ENCODE assay signal across 12 cellular contexts in the genomic region with DNA sequence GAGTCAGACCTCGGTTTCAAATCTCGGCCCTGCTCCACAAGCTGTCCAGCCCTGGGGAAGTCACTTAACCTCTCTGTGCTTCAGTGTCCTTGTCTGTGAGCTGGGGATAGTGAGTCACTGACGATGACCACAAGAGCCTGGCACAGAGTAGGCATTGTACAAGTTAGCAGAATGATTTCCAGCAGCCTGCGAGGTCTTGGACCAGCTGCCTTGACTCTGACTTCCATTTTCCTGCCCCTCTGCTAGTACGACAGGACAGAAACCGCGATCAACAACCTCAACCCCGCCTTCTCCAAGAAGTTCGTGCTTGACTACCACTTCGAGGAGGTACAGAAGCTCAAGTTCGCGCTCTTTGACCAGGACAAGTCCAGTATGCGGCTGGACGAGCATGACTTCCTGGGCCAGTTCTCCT. TPM values are rescaled to one million over a fixed set of nuclear protein-coding genes. Genes with fewer than 3 reads are reported as not detected.
DNase-seq lines count a peak whose midpoint lies in the region; ATAC-seq, FAIRE-seq and TF ChIP-seq lines count a peak whose summit lies in the region.
"Had no signal": no experiment of that assay in that cellular context is flagged by ENCODE, and none has a peak within 500 bp of the region (broad histone marks: within the 10 kb centered on the region; RNA-seq: fewer than 3 reads in every experiment).

No MANE protein-coding gene starts in this region.

- peak overlapping the region; percentile 34 for H3K27ac Mint-ChIP-seq in stimulated activated effector memory CD8-positive, alpha-beta T cell treated with anti-CD3 and anti-CD28 coated beads, Interleukin-12 subunit alpha, Interleukin-12 subunit beta, amount 100 ng/mL, for 72 hours

- H3K4me3 Mint-ChIP-seq in stimulated activated effector memory CD8-positive, alpha-beta T cell treated with anti-CD3 and anti-CD28 coated beads, Interleukin-12 subunit alpha, Interleukin-12 subunit beta, amount 100 ng/mL, for 72 hours: no peak overlapping the region
- H3K4me3 Mint-ChIP-seq: activated T-cell treated with anti-CD3 and anti-CD28 coated beads, Interleukin-2, amount 50 U/mL, for 4 hours; central memory CD8-positive, alpha-beta T cell had no signal

- ATAC-seq in stimulated activated effector memory CD8-positive, alpha-beta T cell treated with anti-CD3 and anti-CD28 coated beads, Interleukin-12 subunit alpha, Interleukin-12 subunit beta, amount 100 ng/mL, for 72 hours: peak; percentile 31
- ATAC-seq in HG03139 (IDR thresholded peaks at IDR 0.05; ENCODE audit: unreplicated experiment): no peak
- ATAC-seq: activated T-cell treated with anti-CD3 and anti-CD28 coated beads, Interleukin-2, amount 50 U/mL, for 4 hours; gastroesophageal sphincter; psoas muscle had no signal

- peaks cover 5% of the 10 kb centered on the region for H3K4me1 Mint-ChIP-seq in stimulated activated effector memory CD8-positive, alpha-beta T cell treated with anti-CD3 and anti-CD28 coated beads, Interleukin-12 subunit alpha, Interleukin-12 subunit beta, amount 100 ng/mL, for 72 hours
- H3K4me1 Mint-ChIP-seq: central memory CD8-positive, alpha-beta T cell had no signal

- H3K36me3 Mint-ChIP-seq in stimulated activated effector memory CD8-positive, alpha-beta T cell treated with anti-CD3 and anti-CD28 coated beads, Interleukin-12 subunit alpha, Interleukin-12 subunit beta, amount 100 ng/mL, for 72 hours: no peaks in the 10 kb centered on the region

- H3K9me3 Mint-ChIP-seq in stimulated activated effector memory CD8-positive, alpha-beta T cell treated with anti-CD3 and anti-CD28 coated beads, Interleukin-12 subunit alpha, Interleukin-12 subunit beta, amount 100 ng/mL, for 72 hours: no peaks in the 10 kb centered on the region
- H3K9me3 Mint-ChIP-seq: activated T-cell treated with anti-CD3 and anti-CD28 coated beads, Interleukin-2, amount 50 U/mL, for 4 hours; central memory CD8-positive, alpha-beta T cell had no signal

- FAIRE-seq in GM12892 (lab: Jason Lieb, UNC) (peak; percentile 54), RCC 7860 (lab: Jason Lieb, UNC) (peak; percentile 83)

- no peak for TF ChIP-seq POLR2A in GM12892 (IDR thresholded peaks at IDR 0.05; ENCODE audit: low read depth, low read length)

- DNase-seq in GM12892 (ENCODE audit: insufficient read length) (no peak), RCC 7860 (ENCODE audit: low spot score) (peak; percentile 49), fibroblast of peridontal ligament (ENCODE audit: extremely low read depth) (peak; percentile 58), GF-D8 (lab: John Stamatoyannopoulos, UW) (no peak), cortex of kidney (lab: John Stamatoyannopoulos, UW) (no peak)
- DNase-seq in stimulated activated effector memory CD8-positive, alpha-beta T cell treated with anti-CD3 and anti-CD28 coated beads, Interleukin-12 subunit alpha, Interleukin-12 subunit beta, amount 100 ng/mL, for 72 hours (ENCODE audit: low spot score in 2 of 2): no peak
- DNase-seq: activated T-cell treated with anti-CD3 and anti-CD28 coated beads, Interleukin-2, amount 50 U/mL, for 4 hours; psoas muscle; uterus had no signal

RNA-seq across cellular contexts. Expression of gene CPNE2, which starts 20.7 kb away (rescaled TPM):
- polyA plus RNA-seq in GM12892 (2012; ENCODE audit: missing spikeins): 13.1 TPM

Comparison
In these comparisons a context has a peak if more than half of its experiments do, and no peak if none do; other contexts are left out.
1. DNase-seq: peak in RCC 7860 (single experiment) and fibroblast of peridontal ligament (single experiment); none in GM12892 (single experiment), stimulated activated effector memory CD8-positive, alpha-beta T cell treated with anti-CD3 and anti-CD28 coated beads, Interleukin-12 subunit alpha, Interleukin-12 subunit beta, amount 100 ng/mL, for 72 hours (0 of 2), GF-D8 (single experiment) and cortex of kidney (single experiment).